ENCODE assay signal across 25 cellular contexts in genomic region chr9:123396007-123396511, GRCh38. TPM values are rescaled to one million over a fixed set of nuclear protein-coding genes. Genes with fewer than 3 reads are reported as not detected.
A peak's percentile ranks its signal among the peaks of the same experiment; 100 is the strongest.
DNase-seq lines count a peak whose midpoint lies in the region; ATAC-seq and TF ChIP-seq lines count a peak whose summit lies in the region.
"Had no signal": no experiment of that assay in that cellular context is flagged by ENCODE, and none has a peak within 500 bp of the region (broad histone marks: within the 10 kb centered on the region; RNA-seq: fewer than 3 reads in every experiment).

No MANE protein-coding gene starts in this region.

- peaks cover 6% of the 10 kb centered on the region for H3K27me3 Mint-ChIP-seq in brain
- H3K27me3 Mint-ChIP-seq: naive thymus-derived CD4-positive, alpha-beta T cell had no signal

- H3K9me3 ChIP-seq in right atrium auricular region (no peaks in the 10 kb centered on the region), mucosa of descending colon (no peaks in the 10 kb centered on the region)
- H3K9me3 ChIP-seq: upper lobe of left lung had no signal

- H3K27me3 ChIP-seq in right atrium auricular region: no peaks in the 10 kb centered on the region
- H3K27me3 ChIP-seq: stomach, upper lobe of left lung had no signal

- peaks cover 0 to 6% (median 0%) of the 10 kb centered on the region in 5 experiments for H3K9me3 Mint-ChIP-seq in brain
- H3K9me3 Mint-ChIP-seq: activated T-cell treated with anti-CD3 and anti-CD28 coated beads, Interleukin-2, amount 50 U/mL, for 4 hours had no signal

- ATAC-seq in Right ventricle myocardium inferior (no peak), mucosa of descending colon (peak; percentile 7), HG03457 (IDR thresholded peaks at IDR 0.05; ENCODE audit: unreplicated experiment) (no peak)
- ATAC-seq: activated T-cell treated with anti-CD3 and anti-CD28 coated beads, Interleukin-2, amount 50 U/mL, for 4 hours; GM12878; naive thymus-derived CD4-positive, alpha-beta T cell had no signal

- H3K36me3 ChIP-seq in right atrium auricular region: no peaks in the 10 kb centered on the region
- H3K36me3 ChIP-seq in mucosa of descending colon (ENCODE audit: low read depth): no peaks in the 10 kb centered on the region
- H3K36me3 ChIP-seq: upper lobe of left lung had no signal

- H3K4me3 Mint-ChIP-seq in brain: no peak overlapping the region
- H3K4me3 Mint-ChIP-seq: activated T-cell treated with anti-CD3 and anti-CD28 coated beads, Interleukin-2, amount 50 U/mL, for 4 hours; naive thymus-derived CD4-positive, alpha-beta T cell had no signal

- H3K4me3 ChIP-seq in right atrium auricular region (no peak overlapping the region), mucosa of descending colon (no peak overlapping the region)
- H3K4me3 ChIP-seq: GM12878, stomach, upper lobe of left lung had no signal

- H3K4me1 Mint-ChIP-seq in brain: peaks cover 39% of the 10 kb centered on the region

- peak overlapping the region; percentile 36 to 82 (median 74) for H3K27ac Mint-ChIP-seq in brain
- H3K27ac Mint-ChIP-seq: naive thymus-derived CD4-positive, alpha-beta T cell had no signal

- peaks cover 13% of the 10 kb centered on the region for H3K36me3 Mint-ChIP-seq in brain

- no peak overlapping the region for H3K27ac ChIP-seq in right atrium auricular region
- H3K27ac ChIP-seq: stomach, upper lobe of left lung had no signal

- DNase-seq in Right ventricle myocardium inferior (ENCODE audit: missing footprints) (peak; percentile 67), right atrium auricular region (ENCODE audit: low spot score) (no peak), mucosa of descending colon (peak in 1 of 3 donors; percentile 13), NCI-H2081 (lab: John Stamatoyannopoulos, UW) (no peak), NCI-H187 treated with DMSO at 0.1 percent for 48 hours (lab: John Stamatoyannopoulos, UW) (no peak)
- no peak for DNase-seq in stimulated activated CD4-positive, alpha-beta T cell treated with anti-CD3 and anti-CD28 coated beads, Interleukin-4, amount 100 ng/mL, for 24 hours
- DNase-seq: activated CD4-positive, alpha-beta T cell treated with anti-CD3 and anti-CD28 coated beads for 48 hours; activated naive CD4-positive, alpha-beta T cell; activated T-cell treated with anti-CD3 and anti-CD28 coated beads, Interleukin-2, amount 50 U/mL, for 4 hours; AML-193; effector CD8-positive, alpha-beta T cell; foreskin fibroblast; HCEC 1CT; left cardiac atrium; naive thymus-derived CD4-positive, alpha-beta T cell; stimulated activated CD4-positive, alpha-beta T cell treated with anti-CD3 and anti-CD28 coated beads, Interleukin-15, amount 100 ng/mL, for 24 hours; stomach; T-helper 1 cell; upper lobe of left lung had no signal

- H3K4me1 ChIP-seq in right atrium auricular region (peaks cover 0 to 6% of the 10 kb centered on the region in 2 donors), mucosa of descending colon (ENCODE audit: low read depth) (no peaks in the 10 kb centered on the region)
- H3K4me1 ChIP-seq: stomach, upper lobe of left lung had no signal

- TF ChIP-seq CTCF in right atrium auricular region (IDR thresholded peaks at IDR 0.05) (no peak), brain (conservative IDR thresholded peaks at IDR 0.05) (no peak), mucosa of descending colon (IDR thresholded peaks at IDR 0.05) (no peak)

- intact Hi-C loops in Right ventricle myocardium inferior (cut with DNase I) (no loop called here), mucosa of descending colon (cut with DNase I, micrococcal nuclease) (no loop called here)

RNA-seq across cellular contexts. Expression of gene CRB2, which starts 40.1 kb away (rescaled TPM):
- total RNA-seq in Right ventricle myocardium inferior (0.08 TPM), right atrium auricular region (1 to 10 TPM; 1.6 to 3.5 TPM), mucosa of descending colon (1 to 10 TPM in 2 of 3 donors, under 1 TPM in 1; 0.47 to 3.7 (median 1.1) TPM)
- polyA plus RNA-seq in brain (ENCODE audit: insufficient read depth, low read depth, low replicate concordance): 6.4 TPM
- total RNA-seq: activated CD8-positive, alpha-beta memory T cell treated with anti-CD3 and anti-CD28 coated beads for 36 hours; MCF 10A; naive thymus-derived CD4-positive, alpha-beta T cell; SK-MEL-5 had no signal
- polyA plus RNA-seq: naive thymus-derived CD4-positive, alpha-beta T cell had no signal
